Comparison of ENCODE assay signal across 29 cellular contexts in genomic region chr1:242199861-242200458, GRCh38.
"Had no signal": no experiment of that assay in that cellular context is flagged by ENCODE, and none has a peak within 500 bp of the region (broad histone marks: within the 10 kb centered on the region; RNA-seq: fewer than 3 reads in every experiment).

No MANE protein-coding gene starts in this region.

- H3K4me1 Mint-ChIP-seq: activated naive CD8-positive, alpha-beta T cell treated with anti-CD3 and anti-CD28 coated beads, Interleukin-2, amount 10 ng/mL, durations not matched to agents 7 days and 5 days; immature natural killer cell; memory B cell; naive thymus-derived CD8-positive, alpha-beta T cell had no signal

- H3K4me3 ChIP-seq: ascending aorta, esophagus squamous epithelium, gastrocnemius medialis, psoas muscle, transverse colon had no signal

- H3K4me3 Mint-ChIP-seq: activated naive CD4-positive, alpha-beta T cell treated with anti-CD3 and anti-CD28 coated beads for 36 hours; activated naive CD8-positive, alpha-beta T cell treated with anti-CD3 and anti-CD28 coated beads, Interleukin-2, amount 10 ng/mL, durations not matched to agents 7 days and 5 days; endodermal cell; immature natural killer cell; memory B cell; naive thymus-derived CD8-positive, alpha-beta T cell; neural crest cell; T-helper 1 cell treated with Interleukin-12 subunit alpha and Interleukin-12 subunit beta and Interleukin-4 antibody, amounts not matched to agents 30 μg/mL and 1 μg/mL, for 36 hours had no signal

- H3K9me3 Mint-ChIP-seq: activated naive CD4-positive, alpha-beta T cell treated with anti-CD3 and anti-CD28 coated beads for 36 hours; activated naive CD8-positive, alpha-beta T cell treated with anti-CD3 and anti-CD28 coated beads, Interleukin-2, amount 10 ng/mL, durations not matched to agents 7 days and 5 days; memory B cell; naive thymus-derived CD8-positive, alpha-beta T cell; neural crest cell; T-helper 1 cell treated with Interleukin-12 subunit alpha and Interleukin-12 subunit beta and Interleukin-4 antibody, amounts not matched to agents 30 μg/mL and 1 μg/mL, for 36 hours had no signal

- H3K9me3 ChIP-seq: ascending aorta, esophagus squamous epithelium, gastrocnemius medialis, psoas muscle, transverse colon had no signal

- H3K27me3 ChIP-seq: ascending aorta, brain microvascular endothelial cell, esophagus squamous epithelium, gastrocnemius medialis, transverse colon had no signal

- DNase-seq: activated CD4-positive, alpha-beta T cell treated with anti-CD3 and anti-CD28 coated beads for 48 hours; activated CD4-positive, alpha-beta T cell treated with anti-CD3 and anti-CD28 coated beads, Interleukin-2, amount 50 U/mL, for 48 hours; activated CD8-positive, alpha-beta memory T cell treated with anti-CD3 and anti-CD28 coated beads for 24 hours; activated effector memory CD4-positive, alpha-beta T cell treated with Interleukin-2 at 50 U/mL for 16 hours; activated naive CD4-positive, alpha-beta T cell treated with anti-CD3 and anti-CD28 coated beads for 36 hours; activated naive CD8-positive, alpha-beta T cell treated with anti-CD3 and anti-CD28 coated beads, Interleukin-2, amount 10 ng/mL, durations not matched to agents 7 days and 5 days; brain microvascular endothelial cell; central memory CD4-positive, alpha-beta T cell; endodermal cell; esophagus squamous epithelium; gastrocnemius medialis; glutamatergic neuron; hippocampal formation; immature natural killer cell; naive thymus-derived CD8-positive, alpha-beta T cell; occipital lobe; psoas muscle; stimulated activated naive CD4-positive, alpha-beta T cell; T-helper 9 cell; transverse colon had no signal

- H3K4me1 ChIP-seq: ascending aorta, esophagus squamous epithelium, gastrocnemius medialis, parathyroid adenoma, psoas muscle, transverse colon had no signal

- H3K27me3 Mint-ChIP-seq: activated naive CD8-positive, alpha-beta T cell treated with anti-CD3 and anti-CD28 coated beads, Interleukin-2, amount 10 ng/mL, durations not matched to agents 7 days and 5 days had no signal

- H3K79me2 ChIP-seq: parathyroid adenoma had no signal

- H3K36me3 ChIP-seq: brain microvascular endothelial cell, esophagus squamous epithelium, gastrocnemius medialis, transverse colon had no signal

- ATAC-seq: activated CD4-positive, CD25-positive, alpha-beta regulatory T cell treated with anti-CD3 and anti-CD28 coated beads, Interleukin-2, amount 50 U/mL, for 24 hours; gastrocnemius medialis; naive thymus-derived CD8-positive, alpha-beta T cell; psoas muscle had no signal

- H3K36me3 Mint-ChIP-seq: activated naive CD8-positive, alpha-beta T cell treated with anti-CD3 and anti-CD28 coated beads, Interleukin-2, amount 10 ng/mL, durations not matched to agents 7 days and 5 days; immature natural killer cell; memory B cell; naive thymus-derived CD8-positive, alpha-beta T cell had no signal

- H3K27ac Mint-ChIP-seq: activated naive CD4-positive, alpha-beta T cell treated with anti-CD3 and anti-CD28 coated beads for 36 hours; activated naive CD8-positive, alpha-beta T cell treated with anti-CD3 and anti-CD28 coated beads, Interleukin-2, amount 10 ng/mL, durations not matched to agents 7 days and 5 days; endodermal cell; immature natural killer cell; memory B cell; naive thymus-derived CD8-positive, alpha-beta T cell; T-helper 1 cell treated with Interleukin-12 subunit alpha and Interleukin-12 subunit beta and Interleukin-4 antibody, amounts not matched to agents 30 μg/mL and 1 μg/mL, for 36 hours had no signal

- H3K9ac ChIP-seq: parathyroid adenoma had no signal

- H2AFZ ChIP-seq: parathyroid adenoma had no signal

- H3K27ac ChIP-seq: ascending aorta, brain microvascular endothelial cell, esophagus squamous epithelium, gastrocnemius medialis, parathyroid adenoma, psoas muscle, transverse colon, VCaP had no signal

- FAIRE-seq: TTC549, urothelium cell line had no signal
